In genomic region chr20:41394931-41395668, GRCh38 we compare ENCODE assay signal across 1 cellular context.
A peak's percentile ranks its signal among the peaks of the same experiment; 100 is the strongest.
TF ChIP-seq lines count a peak whose summit lies in the region.

No MANE protein-coding gene starts in this region.

TF ChIP-seq in K562, 482 proteins besides CTCF, POLR2A, EP300 and RAD21 (continued from another document):
- no peak for TF ChIP-seq MEF2D (tag; conservative IDR thresholded peaks at IDR 0.05; ENCODE audit: low read depth)
- TF ChIP-seq ZNF280A (IDR thresholded peaks at IDR 0.05; ENCODE audit: low read depth, partially characterized antibody): no peak
- peak; percentile 11 for TF ChIP-seq PRDM10 (IDR thresholded peaks at IDR 0.05; ENCODE audit: partially characterized antibody)
- TF ChIP-seq ZSCAN32 (CRISPR knock-in tag; IDR thresholded peaks at IDR 0.05): no peak
